Comparison of ENCODE assay signal across 11 cellular contexts in the genomic region with DNA sequence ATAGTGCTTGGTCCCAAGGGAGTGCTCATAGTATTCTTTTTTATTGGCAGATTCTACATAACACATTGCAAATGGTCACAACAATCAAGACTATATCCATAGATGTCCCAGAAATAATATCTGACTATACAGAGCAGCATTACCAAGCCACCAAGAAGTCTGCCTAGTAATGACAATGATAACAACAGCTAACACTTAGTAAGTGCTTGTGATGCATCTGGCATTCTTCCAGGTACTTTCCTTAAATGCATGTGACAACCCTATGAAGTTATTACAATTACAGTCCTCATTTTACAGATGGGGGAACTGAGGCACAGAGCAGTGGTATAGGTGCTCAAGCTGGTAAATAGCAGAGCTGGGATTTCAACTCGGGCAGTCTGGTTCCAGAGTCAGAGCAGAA. TPM values are rescaled to one million over a fixed set of nuclear protein-coding genes. Genes with fewer than 3 reads are reported as not detected.
DNase-seq lines count a peak whose midpoint lies in the region; ATAC-seq, FAIRE-seq and TF ChIP-seq lines count a peak whose summit lies in the region.
"Had no signal": no experiment of that assay in that cellular context is flagged by ENCODE, and none has a peak within 500 bp of the region (broad histone marks: within the 10 kb centered on the region; RNA-seq: fewer than 3 reads in every experiment).

No MANE protein-coding gene starts in this region.

- H3K9ac ChIP-seq in astrocyte (ENCODE audit: low read length), result no peak overlapping the region

- peaks cover 68% of the 10 kb centered on the region for H3K36me3 Mint-ChIP-seq in CD8-positive, alpha-beta T cell
- H3K36me3 Mint-ChIP-seq in astrocyte (ENCODE audit: low read depth, unreplicated experiment), result peaks cover 4% of the 10 kb centered on the region

- H3K4me3 ChIP-seq in CD8-positive, alpha-beta T cell (ENCODE audit: low read depth, low read length), result no peak overlapping the region
- H3K4me3 ChIP-seq in astrocyte (ENCODE audit: insufficient read depth, low read depth, low read length), result no peak overlapping the region
- H3K4me3 ChIP-seq: adrenal gland, right lobe of liver had no signal

- H3K4me2 ChIP-seq in astrocyte (ENCODE audit: low read length), result no peak overlapping the region

- peaks cover 12% of the 10 kb centered on the region for H3K36me3 ChIP-seq in CD8-positive, alpha-beta T cell (ENCODE audit: insufficient read depth, low read length)
- H3K36me3 ChIP-seq in astrocyte (ENCODE audit: insufficient read depth, low read length), result no peaks in the 10 kb centered on the region
- H3K36me3 ChIP-seq: adrenal gland, right lobe of liver had no signal

- H3K9me3 ChIP-seq in CD8-positive, alpha-beta T cell (ENCODE audit: low read length), result no peaks in the 10 kb centered on the region
- no peaks in the 10 kb centered on the region for H3K9me3 ChIP-seq in astrocyte (ENCODE audit: insufficient read depth, low read depth, low read length)
- H3K9me3 ChIP-seq: adrenal gland, right lobe of liver had no signal

- H3K27ac ChIP-seq in CD8-positive, alpha-beta T cell (ENCODE audit: low read depth, low read length), result no peak overlapping the region
- no peak overlapping the region for H3K27ac ChIP-seq in astrocyte (ENCODE audit: low read depth, low read length)
- H3K27ac ChIP-seq: right lobe of liver had no signal

- no peak for FAIRE-seq in astrocyte (lab: Jason Lieb, UNC)

- H3K4me3 Mint-ChIP-seq in CD8-positive, alpha-beta T cell, result peak overlapping the region; percentile 5
- no peak overlapping the region for H3K4me3 Mint-ChIP-seq in astrocyte (ENCODE audit: unreplicated experiment)

- peaks cover 31% of the 10 kb centered on the region for H3K4me1 ChIP-seq in CD8-positive, alpha-beta T cell (ENCODE audit: insufficient read depth, low read length)
- H3K4me1 ChIP-seq in astrocyte (ENCODE audit: insufficient read depth, low read length), result peaks cover 2% of the 10 kb centered on the region

- intact Hi-C loops in CD8-positive, alpha-beta T cell (cut with DNase I, micrococcal nuclease), result loop anchor here in 1 of 2 experiments (2.0 to 5.0 kb wide), 2 partner anchors 20 to 59 kb away; no protein-coding TSS in a partner anchor

- peak; percentile 76 for ATAC-seq in CD8-positive, alpha-beta T cell
- no peak for ATAC-seq in HG03378 (IDR thresholded peaks at IDR 0.05; ENCODE audit: unreplicated experiment)
- no peak for ATAC-seq in GM18867 (IDR thresholded peaks at IDR 0.05; ENCODE audit: unreplicated experiment)

- POLR2A ChIA-PET in CD8-positive, alpha-beta T cell (lab: Charles Lee), result interaction anchor here (0.8 to 1.4 kb wide), 4 partner anchors 13 to 57 kb away, joined by 3 read pairs; no protein-coding TSS in a partner anchor

- DNase-seq in CD8-positive, alpha-beta T cell, result no peak
- DNase-seq in GM20000 (ENCODE audit: low spot score), result peak; percentile 13
- peak; percentile 11 for DNase-seq in astrocyte (ENCODE audit: low read depth)
- DNase-seq in iris pigment epithelial cell (ENCODE audit: low read depth), result peak; percentile 56
- DNase-seq in NCI-H1436 (lab: John Stamatoyannopoulos, UW), result no peak
- DNase-seq: activated CD4-positive, alpha-beta T cell treated with anti-CD3 and anti-CD28 coated beads for 48 hours; adrenal gland; NCI-H345; right lobe of liver had no signal

- no peaks in the 10 kb centered on the region for H3K79me2 ChIP-seq in astrocyte (ENCODE audit: insufficient read depth, low read length)

- no peak overlapping the region for H2AFZ ChIP-seq in astrocyte (ENCODE audit: low read depth, low read length)

- no peaks in the 10 kb centered on the region for H3K9me3 Mint-ChIP-seq in CD8-positive, alpha-beta T cell
- H3K9me3 Mint-ChIP-seq in astrocyte (ENCODE audit: unreplicated experiment), result no peaks in the 10 kb centered on the region

- no peak for TF ChIP-seq CTCF in CD8-positive, alpha-beta T cell (IDR thresholded peaks at IDR 0.05)
- TF ChIP-seq CTCF in GM20000 (IDR thresholded peaks at IDR 0.05; ENCODE audit: extremely low read depth, missing control alignments) (no peak), astrocyte (IDR thresholded peaks at IDR 0.05; ENCODE audit: insufficient read depth, low read depth, low read length) (no peak)

- no peaks in the 10 kb centered on the region for H4K20me1 ChIP-seq in astrocyte (ENCODE audit: insufficient read depth, low read length)

- no peaks in the 10 kb centered on the region for H3K27me3 ChIP-seq in CD8-positive, alpha-beta T cell (ENCODE audit: insufficient read depth, low read length)
- H3K27me3 ChIP-seq in astrocyte (ENCODE audit: insufficient read depth, low read length), result no peaks in the 10 kb centered on the region
- H3K27me3 ChIP-seq: adrenal gland, right lobe of liver had no signal

- peaks cover 90% of the 10 kb centered on the region for H3K4me1 Mint-ChIP-seq in CD8-positive, alpha-beta T cell (ENCODE audit: low read depth)
- H3K4me1 Mint-ChIP-seq in astrocyte (ENCODE audit: low read depth, unreplicated experiment), result no peaks in the 10 kb centered on the region

- H3K27ac Mint-ChIP-seq in CD8-positive, alpha-beta T cell, result peak overlapping the region; percentile 94
- H3K27ac Mint-ChIP-seq in astrocyte (ENCODE audit: unreplicated experiment), result no peak overlapping the region

- CTCF ChIA-PET in CD8-positive, alpha-beta T cell (lab: Charles Lee), result interaction anchor here (0.8 to 1.6 kb wide), 6 partner anchors 8 to 388 kb away, joined by 3 to 8 read pairs (median 4); no protein-coding TSS in a partner anchor

- no peaks in the 10 kb centered on the region for H3K27me3 Mint-ChIP-seq in CD8-positive, alpha-beta T cell (ENCODE audit: low read depth)
- no peaks in the 10 kb centered on the region for H3K27me3 Mint-ChIP-seq in astrocyte (ENCODE audit: low read depth, unreplicated experiment)

RNA-seq across cellular contexts. Expression of gene ICE2, which starts 49.6 kb away (rescaled TPM):
- total RNA-seq in CD8-positive, alpha-beta T cell, result 10 to 100 TPM; 13.9 to 18.3 TPM
- 26.5 and 28.2 TPM in 2 replicates for total RNA-seq in astrocyte

Comparison
In these comparisons a context has a peak if more than half of its experiments do, and no peak if none do; other contexts are left out.
1. DNase-seq: peak in GM20000 (single experiment), astrocyte (single experiment) and iris pigment epithelial cell (single experiment); none in CD8-positive, alpha-beta T cell (0 of 7) and NCI-H1436 (single experiment).